Comparison of ENCODE assay signal across 2 cellular contexts in genomic region chr3:183508818-183509217, GRCh38.
A peak's percentile ranks its signal among the peaks of the same experiment; 100 is the strongest.
TF ChIP-seq lines count a peak whose summit lies in the region.

No MANE protein-coding gene starts in this region.

TF ChIP-seq in K562, 482 proteins besides CTCF, POLR2A, EP300 and RAD21 (continued from another document):
- TF ChIP-seq THAP12 (CRISPR knock-in tag; IDR thresholded peaks at IDR 0.05) (no peak), ZNF263 (CRISPR knock-in tag; IDR thresholded peaks at IDR 0.05; ENCODE audit: borderline replicate concordance) (no peak), NFE2 (IDR thresholded peaks at IDR 0.05; ENCODE audit: low read depth) (peak; percentile 25; the same call in 1 of the 2 replicates), E2F6 (IDR thresholded peaks at IDR 0.05; ENCODE audit: borderline replicate concordance in 1 of 2, extremely low read depth in 1 of 2, insufficient read depth in 1 of 2, insufficient read length in 1 of 2, low read depth in 1 of 2, low read length in 1 of 2, poor library complexity in 1 of 2, severe bottlenecking in 1 of 2) (no peak), ZNF699 (CRISPR knock-in tag; IDR thresholded peaks at IDR 0.05; ENCODE audit: insufficient replicate concordance) (no peak)
- TF ChIP-seq, protein P1, sequence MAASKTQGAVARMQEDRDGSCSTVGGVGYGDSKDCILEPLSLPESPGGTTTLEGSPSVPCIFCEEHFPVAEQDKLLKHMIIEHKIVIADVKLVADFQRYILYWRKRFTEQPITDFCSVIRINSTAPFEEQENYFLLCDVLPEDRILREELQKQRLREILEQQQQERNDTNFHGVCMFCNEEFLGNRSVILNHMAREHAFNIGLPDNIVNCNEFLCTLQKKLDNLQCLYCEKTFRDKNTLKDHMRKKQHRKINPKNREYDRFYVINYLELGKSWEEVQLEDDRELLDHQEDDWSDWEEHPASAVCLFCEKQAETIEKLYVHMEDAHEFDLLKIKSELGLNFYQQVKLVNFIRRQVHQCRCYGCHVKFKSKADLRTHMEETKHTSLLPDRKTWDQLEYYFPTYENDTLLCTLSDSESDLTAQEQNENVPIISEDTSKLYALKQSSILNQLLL (CRISPR knock-in tag; IDR thresholded peaks at IDR 0.05; ENCODE audit: borderline replicate concordance): 0 out of 2 replicates have a peak, but pooled peaks have one; percentile 69

TF ChIP-seq in SK-N-SH treated with all-trans-retinoic acid at 6 μM for 48 hours, 23 proteins besides CTCF, POLR2A, EP300 and RAD21 (continued from another document):
- TF ChIP-seq, protein P2, sequence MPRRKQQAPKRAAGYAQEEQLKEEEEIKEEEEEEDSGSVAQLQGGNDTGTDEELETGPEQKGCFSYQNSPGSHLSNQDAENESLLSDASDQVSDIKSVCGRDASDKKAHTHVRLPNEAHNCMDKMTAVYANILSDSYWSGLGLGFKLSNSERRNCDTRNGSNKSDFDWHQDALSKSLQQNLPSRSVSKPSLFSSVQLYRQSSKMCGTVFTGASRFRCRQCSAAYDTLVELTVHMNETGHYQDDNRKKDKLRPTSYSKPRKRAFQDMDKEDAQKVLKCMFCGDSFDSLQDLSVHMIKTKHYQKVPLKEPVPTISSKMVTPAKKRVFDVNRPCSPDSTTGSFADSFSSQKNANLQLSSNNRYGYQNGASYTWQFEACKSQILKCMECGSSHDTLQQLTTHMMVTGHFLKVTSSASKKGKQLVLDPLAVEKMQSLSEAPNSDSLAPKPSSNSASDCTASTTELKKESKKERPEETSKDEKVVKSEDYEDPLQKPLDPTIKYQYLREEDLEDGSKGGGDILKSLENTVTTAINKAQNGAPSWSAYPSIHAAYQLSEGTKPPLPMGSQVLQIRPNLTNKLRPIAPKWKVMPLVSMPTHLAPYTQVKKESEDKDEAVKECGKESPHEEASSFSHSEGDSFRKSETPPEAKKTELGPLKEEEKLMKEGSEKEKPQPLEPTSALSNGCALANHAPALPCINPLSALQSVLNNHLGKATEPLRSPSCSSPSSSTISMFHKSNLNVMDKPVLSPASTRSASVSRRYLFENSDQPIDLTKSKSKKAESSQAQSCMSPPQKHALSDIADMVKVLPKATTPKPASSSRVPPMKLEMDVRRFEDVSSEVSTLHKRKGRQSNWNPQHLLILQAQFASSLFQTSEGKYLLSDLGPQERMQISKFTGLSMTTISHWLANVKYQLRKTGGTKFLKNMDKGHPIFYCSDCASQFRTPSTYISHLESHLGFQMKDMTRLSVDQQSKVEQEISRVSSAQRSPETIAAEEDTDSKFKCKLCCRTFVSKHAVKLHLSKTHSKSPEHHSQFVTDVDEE (CRISPR knock-in tag; IDR thresholded peaks at IDR 0.05): no peak
- TF ChIP-seq ZNF565 (CRISPR knock-in tag; conservative IDR thresholded peaks at IDR 0.05; ENCODE audit: low read depth) (no peak), PATZ1 (CRISPR knock-in tag; IDR thresholded peaks at IDR 0.05; ENCODE audit: borderline replicate concordance) (no peak), RARB (CRISPR knock-in tag; IDR thresholded peaks at IDR 0.05) (no peak), BACH2 (CRISPR knock-in tag; IDR thresholded peaks at IDR 0.05; ENCODE audit: borderline replicate concordance) (no peak), ZNF8 (CRISPR knock-in tag; IDR thresholded peaks at IDR 0.05) (no peak)
- TF ChIP-seq, protein P3, sequence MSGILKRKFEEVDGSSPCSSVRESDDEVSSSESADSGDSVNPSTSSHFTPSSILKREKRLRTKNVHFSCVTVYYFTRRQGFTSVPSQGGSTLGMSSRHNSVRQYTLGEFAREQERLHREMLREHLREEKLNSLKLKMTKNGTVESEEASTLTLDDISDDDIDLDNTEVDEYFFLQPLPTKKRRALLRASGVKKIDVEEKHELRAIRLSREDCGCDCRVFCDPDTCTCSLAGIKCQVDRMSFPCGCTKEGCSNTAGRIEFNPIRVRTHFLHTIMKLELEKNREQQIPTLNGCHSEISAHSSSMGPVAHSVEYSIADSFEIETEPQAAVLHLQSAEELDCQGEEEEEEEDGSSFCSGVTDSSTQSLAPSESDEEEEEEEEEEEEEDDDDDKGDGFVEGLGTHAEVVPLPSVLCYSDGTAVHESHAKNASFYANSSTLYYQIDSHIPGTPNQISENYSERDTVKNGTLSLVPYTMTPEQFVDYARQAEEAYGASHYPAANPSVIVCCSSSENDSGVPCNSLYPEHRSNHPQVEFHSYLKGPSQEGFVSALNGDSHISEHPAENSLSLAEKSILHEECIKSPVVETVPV (CRISPR knock-in tag; IDR thresholded peaks at IDR 0.05): no peak
